ENCODE assay signal across 17 cellular contexts in genomic region chr22:49928571-49929552, GRCh38. TPM values are rescaled to one million over a fixed set of nuclear protein-coding genes. Genes with fewer than 3 reads are reported as not detected.
A peak's percentile ranks its signal among the peaks of the same experiment; 100 is the strongest.
DNase-seq lines count a peak whose midpoint lies in the region; ATAC-seq, FAIRE-seq and TF ChIP-seq lines count a peak whose summit lies in the region.
"Had no signal": no experiment of that assay in that cellular context is flagged by ENCODE, and none has a peak within 500 bp of the region (broad histone marks: within the 10 kb centered on the region; RNA-seq: fewer than 3 reads in every experiment).

No MANE protein-coding gene starts in this region.

- 75% methylated on average over 32 of the region's 71 CpGs for WGBS in HepG2 (ENCODE audit: low lambda C conversion rate)
- 50% methylated on average over 11 of the region's 71 CpGs for WGBS in suprapubic skin

- H3K9ac ChIP-seq in OCI-LY3 (ENCODE audit: low read length) (no peak overlapping the region), HepG2 (ENCODE audit: insufficient read depth, low read depth, low read length) (no peak overlapping the region)
- H3K9ac ChIP-seq: SK-N-SH had no signal

- peaks cover 26% of the 10 kb centered on the region for H3K36me3 Mint-ChIP-seq in MCF 10A (ENCODE audit: insufficient read depth, unreplicated experiment)
- H3K36me3 Mint-ChIP-seq: natural killer cell had no signal

- no TSS peak for BruUV-seq in MCF 10A (replicated peaks; lab: Mats Ljungman, UMichigan)
- BruUV-seq in HepG2 (replicated peaks; lab: Mats Ljungman, UMichigan) = no TSS peak

- no peak for FAIRE-seq in HepG2 (lab: Jason Lieb, UNC)

- POLR2A ChIA-PET in MCF 10A (lab: Yijun Ruan, JAX) = no interaction called here
- POLR2A ChIA-PET in HepG2 (lab: Yijun Ruan, JAX) = no interaction called here

- H3K4me3 ChIP-seq in breast epithelium = peak overlapping the region in 2 of 3 donors; percentile 3 to 57
- H3K4me3 ChIP-seq in OCI-LY3 (ENCODE audit: low read length) = peak overlapping the region; percentile 74; the same call in 1 of the 2 replicates
- peak overlapping the region in 1 of 3 experiments; percentile 46; a peak in 1 of 6 replicates for H3K4me3 ChIP-seq in HepG2 (replicated peaks in 1 of 3; ENCODE audit: insufficient read depth in 1 of 3, low read depth in 2 of 3, low read length in 3 of 3)
- H3K4me3 ChIP-seq in suprapubic skin = peak overlapping the region; percentile 26

- H3K36me3 ChIP-seq in breast epithelium (no peaks in the 10 kb centered on the region), OCI-LY3 (replicated peaks; ENCODE audit: low read depth, low read length) (peaks cover 3% of the 10 kb centered on the region), HepG2 (replicated peaks in 1 of 2; ENCODE audit: control insufficient read depth in 1 of 2, insufficient read depth in 2 of 2, low read length in 2 of 2) (no peaks in the 10 kb centered on the region; a peak in 1 of 5 replicates), suprapubic skin (peaks cover 9% of the 10 kb centered on the region)
- H3K36me3 ChIP-seq: prostate gland, transverse colon had no signal

- H4K20me1 ChIP-seq in OCI-LY3 (ENCODE audit: insufficient read depth, low read length) (no peaks in the 10 kb centered on the region), HepG2 (ENCODE audit: insufficient read depth, low read length) (no peaks in the 10 kb centered on the region)

- CTCF ChIA-PET in MCF 10A (lab: Yijun Ruan, JAX) (interaction anchor here (0.6 kb wide), 1 partner anchor 98 kb away, joined by 3 read pairs; no protein-coding TSS in a partner anchor), HepG2 (lab: Yijun Ruan, JAX; ENCODE audit: low intra/inter-chr PET ratio, low total read pairs) (interaction anchor here (0.6 to 3.2 kb wide), 4 partner anchors 50 to 102 kb away, joined by 3 to 63 read pairs (median 14); partner anchors contain the start of gene IL17REL)

- TF ChIP-seq POLR2A in breast epithelium (IDR thresholded peaks at IDR 0.05) (no peak), HepG2 (IDR thresholded peaks at IDR 0.05; ENCODE audit: insufficient read depth in 1 of 2, low read depth in 2 of 2, low read length in 2 of 2) (no peak), suprapubic skin (IDR thresholded peaks at IDR 0.05) (no peak)

- in situ Hi-C loops in HepG2 (cut with HindIII; ENCODE audit: extremely low pct_ligation_motif_present, low pct_unique_long_range_greater_than_20kb) = no loop called here

- H3K4me3 Mint-ChIP-seq in MCF 10A (ENCODE audit: unreplicated experiment) = no peak overlapping the region
- H3K4me3 Mint-ChIP-seq: natural killer cell had no signal

- peaks cover 12% of the 10 kb centered on the region for H3K4me1 Mint-ChIP-seq in MCF 10A (ENCODE audit: insufficient read depth, unreplicated experiment)

- intact Hi-C loops in breast epithelium (cut with DNase I; ENCODE audit: low total_unique reads) (loop anchor here (5.0 kb wide), 1 partner anchor 103 kb away; no protein-coding TSS in a partner anchor), MCF 10A (cut with micrococcal nuclease) (no loop called here), HepG2 (cut with micrococcal nuclease; ENCODE audit: unreplicated experiment) (no loop called here)

- H3K4me2 ChIP-seq in OCI-LY3 (ENCODE audit: low read length) (peak overlapping the region; percentile 99), HepG2 (ENCODE audit: low read depth, low read length) (peak overlapping the region; percentile 57; the same call in 1 of the 2 replicates)
- H3K4me2 ChIP-seq: SK-N-SH had no signal

- H3K27ac Mint-ChIP-seq in MCF 10A (ENCODE audit: low read depth, unreplicated experiment) = no peak overlapping the region
- H3K27ac Mint-ChIP-seq: H9, natural killer cell had no signal

- DNase-seq in breast epithelium (ENCODE audit: low spot score in 2 of 2) (no peak), MCF 10A (ENCODE audit: unreplicated experiment) (no peak), HepG2 (ENCODE audit: low spot score) (no peak), suprapubic skin (ENCODE audit: low spot score in 2 of 2) (no peak), AG08396 (ENCODE audit: low spot score) (no peak)
- DNase-seq: NCI-H1092 treated with DMSO at 0.1 percent for 48 hours, NCI-H526 treated with DMSO at 0.1 percent for 48 hours had no signal

- TF ChIP-seq CTCF in breast epithelium (IDR thresholded peaks at IDR 0.05) = no peak
- TF ChIP-seq CTCF in MCF 10A (IDR thresholded peaks at IDR 0.05; ENCODE audit: unreplicated experiment) = no peak
- no peak for TF ChIP-seq CTCF in OCI-LY3 (IDR thresholded peaks at IDR 0.05; ENCODE audit: low read depth, low read length)
- no peak for TF ChIP-seq CTCF in HepG2 (CRISPR knock-in tag; IDR thresholded peaks at IDR 0.05)
- no peak for TF ChIP-seq CTCF in suprapubic skin (IDR thresholded peaks at IDR 0.05)

- ATAC-seq in HepG2 = no peak
- ATAC-seq in GM18498 (IDR thresholded peaks at IDR 0.05; ENCODE audit: unreplicated experiment) = no peak
- no peak for ATAC-seq in GM21367 (IDR thresholded peaks at IDR 0.05; ENCODE audit: unreplicated experiment)

- H2AFZ ChIP-seq in OCI-LY3 (ENCODE audit: low read depth, low read length) = no peak overlapping the region
- H2AFZ ChIP-seq in HepG2 (ENCODE audit: low read length) = no peak overlapping the region

- no peak for TF ChIP-seq RAD21 in HepG2 (CRISPR knock-in tag; IDR thresholded peaks at IDR 0.05)

- TF ChIP-seq EP300 in HepG2 (IDR thresholded peaks at IDR 0.05; ENCODE audit: low read depth in 2 of 2, low read length in 2 of 2) (no peak), HepG2 (CRISPR knock-in tag; IDR thresholded peaks at IDR 0.05; ENCODE audit: borderline replicate concordance) (no peak), suprapubic skin (IDR thresholded peaks at IDR 0.05) (no peak)

- H3K79me2 ChIP-seq in OCI-LY3 (ENCODE audit: low read length) (no peaks in the 10 kb centered on the region), HepG2 (ENCODE audit: insufficient read depth, low read length) (no peaks in the 10 kb centered on the region)

- H3K9me3 ChIP-seq in breast epithelium (no peaks in the 10 kb centered on the region), OCI-LY3 (ENCODE audit: insufficient read depth, low read length) (peaks cover 3% of the 10 kb centered on the region; the same call in 1 of the 2 replicates), HepG2 (ENCODE audit: low read length) (no peaks in the 10 kb centered on the region), suprapubic skin (no peaks in the 10 kb centered on the region)
- H3K9me3 ChIP-seq: heart left ventricle, prostate gland, SK-N-SH, spleen, transverse colon had no signal

- H3K4me1 ChIP-seq in breast epithelium (peaks cover 5 to 22% of the 10 kb centered on the region in 2 donors), OCI-LY3 (ENCODE audit: low read length) (peaks cover 50% of the 10 kb centered on the region), HepG2 (ENCODE audit: insufficient read depth, low read length) (peaks cover 38% of the 10 kb centered on the region), suprapubic skin (peaks cover 51% of the 10 kb centered on the region)

- H3K27ac ChIP-seq in breast epithelium = no peak overlapping the region
- no peak overlapping the region for H3K27ac ChIP-seq in OCI-LY3 (ENCODE audit: low read length)
- H3K27ac ChIP-seq in HepG2 (ENCODE audit: extremely low read length, insufficient read depth, low read length) = no peak overlapping the region
- H3K27ac ChIP-seq in suprapubic skin = no peak overlapping the region
- H3K27ac ChIP-seq: heart left ventricle, prostate gland, transverse colon had no signal

- H3K27me3 ChIP-seq in breast epithelium (peaks cover 0 to 8% of the 10 kb centered on the region in 2 donors), OCI-LY3 (ENCODE audit: low read depth, low read length) (no peaks in the 10 kb centered on the region), HepG2 (ENCODE audit: control insufficient read depth in 1 of 2, insufficient read depth in 2 of 2, low read length in 2 of 2) (peaks cover 3 to 10% of the 10 kb centered on the region in 2 experiments; a peak in 4 of 5 replicates), suprapubic skin (peaks cover 5% of the 10 kb centered on the region)

- no peaks in the 10 kb centered on the region for H3K9me3 Mint-ChIP-seq in MCF 10A (ENCODE audit: unreplicated experiment)
- H3K9me3 Mint-ChIP-seq: H9, natural killer cell had no signal

- H3K27me3 Mint-ChIP-seq in MCF 10A (ENCODE audit: insufficient read depth, unreplicated experiment) = no peaks in the 10 kb centered on the region

RNA-seq across cellular contexts. Expression of gene CRELD2, which starts 10.4 kb away (rescaled TPM):
- 10 to 100 TPM; 20.6 to 59.3 (median 39.5) TPM for total RNA-seq in breast epithelium
- 70.7 and 107 TPM in 2 replicates for total RNA-seq in MCF 10A (2022)
- total RNA-seq in HepG2 (2016; rRNA removed; fragmentation: Illumina TruSeq; extraction: Trizol) = 19.6 and 44.7 TPM in 2 replicates
- 22.4 and 24.2 TPM in 2 replicates for total RNA-seq in HepG2 (2016; cell fraction: cytosol; rRNA removed; fragmentation: Illumina TruSeq; extraction: Trizol; ENCODE audit: low read depth)
- total RNA-seq in HepG2 (2016; cell fraction: insoluble cytoplasmic fraction; rRNA removed; fragmentation: Illumina TruSeq; extraction: Trizol) = 18.8 and 46.8 TPM in 2 replicates
- total RNA-seq in HepG2 (2016; cell fraction: membrane; rRNA removed; fragmentation: Illumina TruSeq; extraction: Trizol) = 27.6 and 29.9 TPM in 2 replicates
- 35.5 and 40.6 TPM in 2 replicates for total RNA-seq in HepG2 (2016; cell fraction: nucleus; rRNA removed; fragmentation: Illumina TruSeq; extraction: Trizol)
- polyA plus RNA-seq in HepG2 (2011; rRNA removed) = 17.2 and 20.2 TPM in 2 replicates
- polyA plus RNA-seq in HepG2 (2011; cell fraction: cytosol; rRNA removed) = 16.7 and 25.6 TPM in 2 replicates
- 44.2 and 48.8 TPM in 2 replicates for polyA plus RNA-seq in HepG2 (2011; cell fraction: nucleus; rRNA removed)
- polyA plus RNA-seq in HepG2 (2012) = 9.4 and 10.2 TPM in 2 replicates
- polyA plus RNA-seq in HepG2 (2016; cell fraction: cytosol; fragmentation: Illumina TruSeq; extraction: Trizol; ENCODE audit: low read depth) = 25.8 and 29.9 TPM in 2 replicates
- 22.7 and 25.1 TPM in 2 replicates for polyA plus RNA-seq in HepG2 (2016; cell fraction: insoluble cytoplasmic fraction; fragmentation: Illumina TruSeq; extraction: Trizol; ENCODE audit: low read depth)
- polyA plus RNA-seq in HepG2 (2016; cell fraction: membrane; fragmentation: Illumina TruSeq; extraction: Trizol; ENCODE audit: low read depth) = 26.9 and 27.0 TPM in 2 replicates
- polyA plus RNA-seq in HepG2 (2016; cell fraction: nucleus; fragmentation: Illumina TruSeq; extraction: Trizol; ENCODE audit: insufficient read depth, low read depth) = 89.1 and 100 TPM in 2 replicates
- 6.9 and 14.7 TPM in 2 replicates for polyA minus RNA-seq in HepG2 (2011; rRNA and poly(A)+ RNA removed; ENCODE audit: low replicate concordance)
- polyA minus RNA-seq in HepG2 (2011; cell fraction: cytosol; rRNA and poly(A)+ RNA removed) = 4.4 and 5.2 TPM in 2 replicates
- 4.5 and 4.7 TPM in 2 replicates for polyA minus RNA-seq in HepG2 (2011; cell fraction: nucleus; rRNA and poly(A)+ RNA removed)
- 10 to 100 TPM in 3 of 4 donors, 1 to 10 TPM in 1; 9.3 to 29.4 (median 21.5) TPM for total RNA-seq in suprapubic skin

RNA-seq across cellular contexts. Expression of gene ALG12, which starts 10.6 kb away (rescaled TPM):
- total RNA-seq in breast epithelium (10 to 100 TPM; 16.6 to 22.4 (median 19.7) TPM), MCF 10A (2022) (16.6 and 18.2 TPM in 2 replicates), HepG2 (2016; rRNA removed; fragmentation: Illumina TruSeq; extraction: Trizol) (6.6 and 15.8 TPM in 2 replicates), suprapubic skin (10 to 100 TPM; 13.2 to 23.8 (median 16.8) TPM)
- total RNA-seq in HepG2 (2016; cell fraction: cytosol; rRNA removed; fragmentation: Illumina TruSeq; extraction: Trizol; ENCODE audit: low read depth) = 1.5 and 3.0 TPM in 2 replicates
- total RNA-seq in HepG2 (2016; cell fraction: insoluble cytoplasmic fraction; rRNA removed; fragmentation: Illumina TruSeq; extraction: Trizol) = 6.8 and 15.6 TPM in 2 replicates
- 6.4 and 10.5 TPM in 2 replicates for total RNA-seq in HepG2 (2016; cell fraction: membrane; rRNA removed; fragmentation: Illumina TruSeq; extraction: Trizol)
- total RNA-seq in HepG2 (2016; cell fraction: nucleus; rRNA removed; fragmentation: Illumina TruSeq; extraction: Trizol) = 10.6 and 14.2 TPM in 2 replicates
- 7.8 and 9.5 TPM in 2 replicates for polyA plus RNA-seq in HepG2 (2011; rRNA removed)
- 5.9 and 6.1 TPM in 2 replicates for polyA plus RNA-seq in HepG2 (2011; cell fraction: cytosol; rRNA removed)
- 25.1 and 26.7 TPM in 2 replicates for polyA plus RNA-seq in HepG2 (2011; cell fraction: nucleus; rRNA removed)
- 9.4 and 10.0 TPM in 2 replicates for polyA plus RNA-seq in HepG2 (2012)
- 2.9 and 3.3 TPM in 2 replicates for polyA plus RNA-seq in HepG2 (2016; cell fraction: cytosol; fragmentation: Illumina TruSeq; extraction: Trizol; ENCODE audit: low read depth)
- 6.1 and 6.8 TPM in 2 replicates for polyA plus RNA-seq in HepG2 (2016; cell fraction: insoluble cytoplasmic fraction; fragmentation: Illumina TruSeq; extraction: Trizol; ENCODE audit: low read depth)
- 5.6 and 6.9 TPM in 2 replicates for polyA plus RNA-seq in HepG2 (2016; cell fraction: membrane; fragmentation: Illumina TruSeq; extraction: Trizol; ENCODE audit: low read depth)
- 26.3 and 30.4 TPM in 2 replicates for polyA plus RNA-seq in HepG2 (2016; cell fraction: nucleus; fragmentation: Illumina TruSeq; extraction: Trizol; ENCODE audit: insufficient read depth, low read depth)
- polyA minus RNA-seq in HepG2 (2011; rRNA and poly(A)+ RNA removed; ENCODE audit: low replicate concordance) = 5.8 and 12.8 TPM in 2 replicates
- polyA minus RNA-seq in HepG2 (2011; cell fraction: cytosol; rRNA and poly(A)+ RNA removed) = 5.7 and 7.1 TPM in 2 replicates
- 3.4 and 4.5 TPM in 2 replicates for polyA minus RNA-seq in HepG2 (2011; cell fraction: nucleus; rRNA and poly(A)+ RNA removed)

RNA-seq across cellular contexts. Expression of gene PIM3, which starts 31.7 kb away (rescaled TPM):
- total RNA-seq in breast epithelium (10 to 100 TPM; 63.0 to 92.1 (median 87.1) TPM), MCF 10A (2022) (56.3 and 73.5 TPM in 2 replicates), HepG2 (2016; rRNA removed; fragmentation: Illumina TruSeq; extraction: Trizol) (18.2 and 31.2 TPM in 2 replicates), suprapubic skin (100 to 1,000 TPM; 103 to 202 (median 143) TPM)
- 12.4 and 12.6 TPM in 2 replicates for total RNA-seq in HepG2 (2016; cell fraction: cytosol; rRNA removed; fragmentation: Illumina TruSeq; extraction: Trizol; ENCODE audit: low read depth)
- total RNA-seq in HepG2 (2016; cell fraction: insoluble cytoplasmic fraction; rRNA removed; fragmentation: Illumina TruSeq; extraction: Trizol) = 17.3 and 32.7 TPM in 2 replicates
- 27.1 and 31.2 TPM in 2 replicates for total RNA-seq in HepG2 (2016; cell fraction: membrane; rRNA removed; fragmentation: Illumina TruSeq; extraction: Trizol)
- total RNA-seq in HepG2 (2016; cell fraction: nucleus; rRNA removed; fragmentation: Illumina TruSeq; extraction: Trizol) = 24.6 and 30.5 TPM in 2 replicates
- polyA plus RNA-seq in HepG2 (2011; rRNA removed) = 21.6 and 24.1 TPM in 2 replicates
- 21.4 and 47.8 TPM in 2 replicates for polyA plus RNA-seq in HepG2 (2011; cell fraction: cytosol; rRNA removed)
- 121 and 136 TPM in 2 replicates for polyA plus RNA-seq in HepG2 (2011; cell fraction: nucleus; rRNA removed)
- polyA plus RNA-seq in HepG2 (2012) = 22.6 and 36.4 TPM in 2 replicates
- polyA plus RNA-seq in HepG2 (2016; cell fraction: cytosol; fragmentation: Illumina TruSeq; extraction: Trizol; ENCODE audit: low read depth) = 7.3 and 9.3 TPM in 2 replicates
- polyA plus RNA-seq in HepG2 (2016; cell fraction: insoluble cytoplasmic fraction; fragmentation: Illumina TruSeq; extraction: Trizol; ENCODE audit: low read depth) = 21.4 and 25.4 TPM in 2 replicates
- polyA plus RNA-seq in HepG2 (2016; cell fraction: membrane; fragmentation: Illumina TruSeq; extraction: Trizol; ENCODE audit: low read depth) = 17.2 and 17.8 TPM in 2 replicates
- polyA plus RNA-seq in HepG2 (2016; cell fraction: nucleus; fragmentation: Illumina TruSeq; extraction: Trizol; ENCODE audit: insufficient read depth, low read depth) = 62.7 and 63.0 TPM in 2 replicates
- polyA minus RNA-seq in HepG2 (2011; rRNA and poly(A)+ RNA removed; ENCODE audit: low replicate concordance) = 8.8 and 50.3 TPM in 2 replicates
- polyA minus RNA-seq in HepG2 (2011; cell fraction: cytosol; rRNA and poly(A)+ RNA removed) = 23.0 and 37.5 TPM in 2 replicates
- 17.0 and 22.8 TPM in 2 replicates for polyA minus RNA-seq in HepG2 (2011; cell fraction: nucleus; rRNA and poly(A)+ RNA removed)
